In the genomic region with DNA sequence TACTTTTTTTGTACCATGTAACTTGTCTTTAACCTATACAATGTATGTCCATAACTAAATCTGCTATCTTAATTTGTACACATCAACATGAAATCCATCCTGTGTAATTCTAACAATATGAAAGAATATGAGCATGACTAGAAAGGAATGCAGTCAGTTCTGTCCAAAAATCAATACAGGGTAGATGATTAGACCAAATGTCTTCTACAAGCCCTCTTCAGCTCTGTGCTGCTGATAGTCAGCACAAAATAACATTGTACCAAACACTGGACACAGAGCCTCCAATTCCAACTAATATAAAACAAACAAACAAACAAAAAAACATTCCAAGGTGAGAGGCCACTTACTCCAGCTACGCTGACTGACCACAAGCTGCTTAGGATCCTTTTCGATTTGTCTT, we compare ENCODE assay signal across 27 cellular contexts.
"Had no signal": no experiment of that assay in that cellular context is flagged by ENCODE, and none has a peak within 500 bp of the region (broad histone marks: within the 10 kb centered on the region; RNA-seq: fewer than 3 reads in every experiment).

No MANE protein-coding gene starts in this region.

- H3K9me3 ChIP-seq: neutrophil, pancreas, right lobe of liver, thyroid gland, vagina had no signal

- H3K4me1 ChIP-seq: pancreas, psoas muscle, right lobe of liver, sigmoid colon, stomach, thyroid gland, tibial nerve, upper lobe of left lung, vagina had no signal

- H3K27ac ChIP-seq: neutrophil, psoas muscle, right lobe of liver, sigmoid colon, stomach, thoracic aorta, thyroid gland, tibial nerve, upper lobe of left lung, vagina had no signal

- H3K4me1 Mint-ChIP-seq: naive thymus-derived CD8-positive, alpha-beta T cell; neural crest cell; stimulated activated effector memory CD8-positive, alpha-beta T cell treated with anti-CD3 and anti-CD28 coated beads, Interleukin-12 subunit alpha, Interleukin-12 subunit beta, amount 100 ng/mL, for 72 hours; stimulated activated naive B cell treated with anti-CD40 and anti-IgM and Interleukin-4, amounts not matched to agents 10 μg/mL and 1 μg/mL and 100 μg/mL, for 72 hours had no signal

- H3K36me3 Mint-ChIP-seq: stimulated activated effector memory CD8-positive, alpha-beta T cell treated with anti-CD3 and anti-CD28 coated beads, Interleukin-12 subunit alpha, Interleukin-12 subunit beta, amount 100 ng/mL, for 72 hours; stimulated activated naive B cell treated with anti-CD40 and anti-IgM and Interleukin-4, amounts not matched to agents 10 μg/mL and 1 μg/mL and 100 μg/mL, for 72 hours had no signal

- H3K9me3 Mint-ChIP-seq: neural crest cell had no signal

- ATAC-seq: naive thymus-derived CD8-positive, alpha-beta T cell; natural killer cell treated with Interleukin-12 subunit alpha and Interleukin-12 subunit beta and Interleukin-15 and Interleukin-18, amount 100 ng/mL, for 72 hours; psoas muscle; right cardiac atrium; right lobe of liver; stimulated activated effector memory CD8-positive, alpha-beta T cell treated with anti-CD3 and anti-CD28 coated beads, Interleukin-12 subunit alpha, Interleukin-12 subunit beta, amount 100 ng/mL, for 72 hours; stimulated activated naive B cell treated with anti-CD40 and anti-IgM and Interleukin-4, amounts not matched to agents 10 μg/mL and 1 μg/mL and 100 μg/mL, for 72 hours had no signal

- H3K4me3 ChIP-seq: pancreas, psoas muscle, right lobe of liver, sigmoid colon, stomach, thoracic aorta, thyroid gland, tibial nerve, upper lobe of left lung, vagina had no signal

- H3K36me3 ChIP-seq: neutrophil, pancreas, right lobe of liver, sigmoid colon, stomach, thoracic aorta, thyroid gland, tibial nerve, upper lobe of left lung, vagina had no signal

- H3K27me3 ChIP-seq: neutrophil, pancreas, right lobe of liver, sigmoid colon, stomach, thyroid gland, tibial nerve, upper lobe of left lung, vagina had no signal

- H3K27ac Mint-ChIP-seq: naive thymus-derived CD8-positive, alpha-beta T cell; natural killer cell treated with Interleukin-12 subunit alpha and Interleukin-12 subunit beta and Interleukin-15 and Interleukin-18, amount 100 ng/mL, for 72 hours; nephron progenitor cell; stimulated activated effector memory CD8-positive, alpha-beta T cell treated with anti-CD3 and anti-CD28 coated beads, Interleukin-12 subunit alpha, Interleukin-12 subunit beta, amount 100 ng/mL, for 72 hours; stimulated activated naive B cell treated with anti-CD40 and anti-IgM and Interleukin-4, amounts not matched to agents 10 μg/mL and 1 μg/mL and 100 μg/mL, for 72 hours; stimulated activated naive CD8-positive, alpha-beta T cell treated with anti-CD3 and anti-CD28 coated beads, Interleukin-15, Interleukin-2, amounts not matched to agents 100 ng/mL and 50 ng/mL, for 24 hours had no signal

- H3K4me3 Mint-ChIP-seq: naive thymus-derived CD8-positive, alpha-beta T cell; natural killer cell treated with Interleukin-12 subunit alpha and Interleukin-12 subunit beta and Interleukin-15 and Interleukin-18, amount 100 ng/mL, for 72 hours; nephron progenitor cell; neural crest cell; stimulated activated effector memory CD8-positive, alpha-beta T cell treated with anti-CD3 and anti-CD28 coated beads, Interleukin-12 subunit alpha, Interleukin-12 subunit beta, amount 100 ng/mL, for 72 hours; stimulated activated naive B cell treated with anti-CD40 and anti-IgM and Interleukin-4, amounts not matched to agents 10 μg/mL and 1 μg/mL and 100 μg/mL, for 72 hours; stimulated activated naive CD8-positive, alpha-beta T cell treated with anti-CD3 and anti-CD28 coated beads, Interleukin-15, Interleukin-2, amounts not matched to agents 100 ng/mL and 50 ng/mL, for 24 hours had no signal

- H3K27me3 Mint-ChIP-seq: natural killer cell treated with Interleukin-12 subunit alpha and Interleukin-12 subunit beta and Interleukin-15 and Interleukin-18, amount 100 ng/mL, for 72 hours; stimulated activated naive B cell treated with anti-CD40 and anti-IgM and Interleukin-4, amounts not matched to agents 10 μg/mL and 1 μg/mL and 100 μg/mL, for 72 hours; stimulated activated naive CD8-positive, alpha-beta T cell treated with anti-CD3 and anti-CD28 coated beads, Interleukin-15, Interleukin-2, amounts not matched to agents 100 ng/mL and 50 ng/mL, for 24 hours had no signal

- DNase-seq: naive thymus-derived CD8-positive, alpha-beta T cell; nephron progenitor cell; nucleus accumbens; pancreas; psoas muscle; right cardiac atrium; right lobe of liver; sigmoid colon; small intestine; stimulated activated CD4-positive, alpha-beta T cell treated with anti-CD3 and anti-CD28 coated beads, Interleukin-15, amount 100 ng/mL, for 24 hours; stimulated activated CD4-positive, alpha-beta T cell treated with anti-CD3 and anti-CD28 coated beads, Interleukin-2, amount 100 ng/mL, for 24 hours; stimulated activated CD4-positive, alpha-beta T cell treated with anti-CD3 and anti-CD28 coated beads, Interleukin-2, amount 100 ng/mL, for 48 hours; stimulated activated CD4-positive, alpha-beta T cell treated with anti-CD3 and anti-CD28 coated beads, Interleukin-4, amount 100 ng/mL, for 24 hours; stimulated activated naive B cell treated with anti-CD40 and anti-IgM and Interleukin-4, amounts not matched to agents 10 μg/mL and 1 μg/mL and 100 μg/mL, for 72 hours; stimulated activated naive CD4-positive, alpha-beta T cell treated with Interleukin-2 at 50 U/mL for 16 hours; stomach; thyroid gland; trophoblast cell; upper lobe of left lung had no signal
